ENCODE assay signal across 2 cellular contexts in genomic region chr11:124551189-124551588, GRCh38.
TF ChIP-seq lines count a peak whose summit lies in the region.

No MANE protein-coding gene starts in this region.

TF ChIP-seq in HepG2, 621 proteins besides CTCF, POLR2A, EP300 and RAD21:
- TF ChIP-seq SIX4 (CRISPR knock-in tag; IDR thresholded peaks at IDR 0.05) (no peak), ZNF121 (CRISPR knock-in tag; IDR thresholded peaks at IDR 0.05) (no peak), KLF12 (CRISPR knock-in tag; IDR thresholded peaks at IDR 0.05; ENCODE audit: borderline replicate concordance) (no peak), ZNF629 (CRISPR knock-in tag; conservative IDR thresholded peaks at IDR 0.05) (no peak), ZNF432 (CRISPR knock-in tag; IDR thresholded peaks at IDR 0.05; ENCODE audit: borderline replicate concordance) (no peak), ZHX1 (CRISPR knock-in tag; IDR thresholded peaks at IDR 0.05; ENCODE audit: low read depth) (no peak), DBP (CRISPR knock-in tag; IDR thresholded peaks at IDR 0.05; ENCODE audit: not compliant biosample characterization) (no peak)
TF ChIP-seq in HepG2: peak in this region for 0.

TF ChIP-seq in H1, 55 proteins besides CTCF, POLR2A, EP300 and RAD21:
- no peak for TF ChIP-seq CBX8 (IDR thresholded peaks at IDR 0.05; ENCODE audit: borderline replicate concordance, low read depth, low read length)
